Comparison of ENCODE assay signal across 15 cellular contexts in genomic region chr14:63212776-63213500, GRCh38.
"Had no signal": no experiment of that assay in that cellular context is flagged by ENCODE, and none has a peak within 500 bp of the region (broad histone marks: within the 10 kb centered on the region; RNA-seq: fewer than 3 reads in every experiment).

No MANE protein-coding gene starts in this region.

- H3K9me3 ChIP-seq: lower lobe of right lung, pancreas had no signal

- DNase-seq: foreskin melanocyte; heart left ventricle; hippocampal formation; kidney glomerular epithelial cell; lower lobe of right lung; mesenchymal stem cell; naive B cell; occipital lobe; pancreas; right cardiac atrium; small intestine; stimulated activated CD4-positive, alpha-beta T cell treated with anti-CD3 and anti-CD28 coated beads, Interleukin-2, amount 100 ng/mL, for 48 hours; stimulated activated naive CD4-positive, alpha-beta T cell treated with Interleukin-2 at 50 U/mL for 16 hours; trophoblast cell had no signal

- H3K36me3 ChIP-seq: lower lobe of right lung, pancreas had no signal

- FAIRE-seq: islet of Langerhans, pancreas, small intestine had no signal

- H3K4me1 ChIP-seq: lower lobe of right lung, pancreas had no signal

- H3K27me3 ChIP-seq: heart left ventricle, pancreas had no signal

- H3K27ac ChIP-seq: lower lobe of right lung, pancreas had no signal

- H3K4me3 ChIP-seq: heart left ventricle, lower lobe of right lung, pancreas had no signal

- ATAC-seq: lower lobe of right lung, pancreas, right cardiac atrium had no signal
